In genomic region chr7:1700086-1700485, GRCh38 we compare ENCODE assay signal across 22 cellular contexts. TPM values are rescaled to one million over a fixed set of nuclear protein-coding genes. Genes with fewer than 3 reads are reported as not detected.
DNase-seq lines count a peak whose midpoint lies in the region; ATAC-seq, FAIRE-seq and TF ChIP-seq lines count a peak whose summit lies in the region.
"Had no signal": no experiment of that assay in that cellular context is flagged by ENCODE, and none has a peak within 500 bp of the region (broad histone marks: within the 10 kb centered on the region; RNA-seq: fewer than 3 reads in every experiment).

No MANE protein-coding gene starts in this region.

- H2AFZ ChIP-seq in SK-N-SH (ENCODE audit: low read depth): no peak overlapping the region

- H3K36me3 ChIP-seq in SK-N-SH (replicated peaks in 1 of 2; ENCODE audit: control insufficient read depth in 1 of 2, insufficient read depth in 2 of 2, low read length in 1 of 2) (no peaks in the 10 kb centered on the region), right atrium auricular region (no peaks in the 10 kb centered on the region), left lung (no peaks in the 10 kb centered on the region)

- H3K27ac ChIP-seq in SK-N-SH (ENCODE audit: low read depth in 2 of 2, low read length in 1 of 2) (no peak overlapping the region), right atrium auricular region (no peak overlapping the region), left lung (no peak overlapping the region)
- H3K27ac ChIP-seq: 22Rv1 had no signal

- H3K27me3 ChIP-seq in SK-N-SH (ENCODE audit: insufficient read depth) (peaks cover 10% of the 10 kb centered on the region; the same call in 1 of the 2 replicates), right atrium auricular region (no peaks in the 10 kb centered on the region), left lung (peaks cover 0 to 69% of the 10 kb centered on the region in 2 donors)

- FAIRE-seq in urothelium cell line (lab: Jason Lieb, UNC): peak; percentile 46
- FAIRE-seq: GM12878, K562 had no signal

- H3K4me1 ChIP-seq in SK-N-SH (ENCODE audit: control insufficient read depth in 1 of 2, insufficient read depth in 2 of 2, low read depth in 1 of 2, low read length in 1 of 2) (peaks cover 0 to 12% of the 10 kb centered on the region in 2 experiments; a peak in 1 of 4 replicates), right atrium auricular region (peaks cover 0 to 2% of the 10 kb centered on the region in 2 donors), left lung (no peaks in the 10 kb centered on the region)

- POLR2A ChIA-PET in SK-N-SH (lab: Yijun Ruan, JAX): no interaction called here

- CTCF ChIA-PET in SK-N-SH (lab: Yijun Ruan, JAX): interaction anchor here (1.7 kb wide), 1 partner anchor 16 kb away, joined by 4 read pairs; no protein-coding TSS in a partner anchor

- no peaks in the 10 kb centered on the region for H3K79me2 ChIP-seq in SK-N-SH (ENCODE audit: insufficient read depth)

- intact Hi-C loops in left cardiac atrium (cut with DNase I) (no loop called here), left lung (cut with DNase I) (no loop called here)

- H3K9me2 ChIP-seq in SK-N-SH: no peaks in the 10 kb centered on the region

- H3K4me3 ChIP-seq in SK-N-SH (ENCODE audit: low read depth in 2 of 2, low read length in 1 of 2) (no peak overlapping the region), right atrium auricular region (no peak overlapping the region), left lung (no peak overlapping the region)
- H3K4me3 ChIP-seq: GM12878, K562 had no signal

- H3K9ac ChIP-seq in SK-N-SH: no peak overlapping the region

- ATAC-seq in SK-N-SH treated with all-trans-retinoic acid at 6 μM for 48 hours: no peak
- ATAC-seq in left cardiac atrium: no peak
- ATAC-seq in left lung: no peak
- no peak for ATAC-seq in HG03045 (IDR thresholded peaks at IDR 0.05; ENCODE audit: unreplicated experiment)
- ATAC-seq: GM12878, K562 had no signal

- DNase-seq in SK-N-SH (peak; percentile 4), left cardiac atrium (peak; percentile 7), right atrium auricular region (ENCODE audit: low spot score) (no peak), left lung (peak; percentile 3 to 8), urothelium cell line (ENCODE audit: low spot score) (no peak), NCI-H128 (lab: John Stamatoyannopoulos, UW; ENCODE audit: unreplicated experiment) (no peak)
- DNase-seq: AML-193, COR-L47, GOT3, MV-4-11, NCI-H1417, NCI-H187, NCI-H2107, NCI-H510A treated with DMSO at 0.1 percent for 48 hours, NCI-H774, OCI-M1, SHP77 treated with DMSO at 0.1 percent for 48 hours had no signal

- no peaks in the 10 kb centered on the region; the same call in 1 of the 2 replicates for H3K9me3 ChIP-seq in SK-N-SH
- peaks cover 0 to 6% of the 10 kb centered on the region in 2 donors for H3K9me3 ChIP-seq in right atrium auricular region
- H3K9me3 ChIP-seq in left lung: peaks cover 0 to 13% of the 10 kb centered on the region in 2 donors

- 71% methylated on average over 11 of the region's 11 CpGs for WGBS in SK-N-SH (ENCODE audit: low lambda C conversion rate)

- H3F3A ChIP-seq in SK-N-SH (replicated peaks; ENCODE audit: insufficient read depth): no peaks in the 10 kb centered on the region

- TF ChIP-seq CTCF in SK-N-SH (IDR thresholded peaks at IDR 0.05) (no peak), right atrium auricular region (IDR thresholded peaks at IDR 0.05) (no peak), left lung (IDR thresholded peaks at IDR 0.05) (no peak)

- no peak overlapping the region for H3K4me2 ChIP-seq in SK-N-SH

- TF ChIP-seq EP300 in SK-N-SH (IDR thresholded peaks at IDR 0.05; ENCODE audit: borderline replicate concordance in 1 of 2, low read depth in 1 of 2, low read length in 1 of 2): no peak

- no peak for TF ChIP-seq RAD21 in SK-N-SH (IDR thresholded peaks at IDR 0.05; ENCODE audit: low read length)

- H4K20me1 ChIP-seq in SK-N-SH (ENCODE audit: insufficient read depth): no peaks in the 10 kb centered on the region

TF ChIP-seq in SK-N-SH, 30 proteins besides CTCF, POLR2A, EP300 and RAD21 (continues in another document):
- TF ChIP-seq NRF1 (IDR thresholded peaks at IDR 0.05; ENCODE audit: low read depth, low read length) (no peak), REST (IDR thresholded peaks at IDR 0.05; ENCODE audit: low read depth, low read length) (no peak), FOXM1 (IDR thresholded peaks at IDR 0.05; ENCODE audit: low read depth) (no peak), PBX3 (IDR thresholded peaks at IDR 0.05) (no peak)

TF ChIP-seq in SK-N-SH treated with all-trans-retinoic acid at 6 μM for 48 hours, 23 proteins besides CTCF, POLR2A, EP300 and RAD21:
- no peak for TF ChIP-seq TSHZ2 (CRISPR knock-in tag; IDR thresholded peaks at IDR 0.05)
TF ChIP-seq in SK-N-SH treated with all-trans-retinoic acid at 6 μM for 48 hours: peak in this region for 0.

RNA-seq across cellular contexts. Expression of gene ELFN1, which starts 30.0 kb away (rescaled TPM):
- 0.05 and 0.06 TPM in 2 replicates for polyA plus RNA-seq in SK-N-SH (2012; rRNA removed)
- 0.01 and 0.03 TPM in 2 replicates for polyA plus RNA-seq in SK-N-SH (2012; cell fraction: cytosol; rRNA removed)
- polyA plus RNA-seq in SK-N-SH (2012; cell fraction: nucleus; rRNA removed): 0.01 and 0.05 TPM in 2 replicates
- total RNA-seq in left cardiac atrium: 1 to 10 TPM; 6.0 to 9.5 TPM
- 10 to 100 TPM in 1 of 2 donors, 1 to 10 TPM in 1; 6.5 to 15.3 TPM for total RNA-seq in right atrium auricular region
- total RNA-seq in left lung: 1 to 10 TPM; 1.5 to 1.6 TPM
- total RNA-seq: GM12878 had no signal

Comparison
In these comparisons a context has a peak if more than half of its experiments do, and no peak if none do; other contexts are left out.
1. DNase-seq: peak in SK-N-SH (single experiment), left cardiac atrium (single experiment) and left lung (2 of 2); none in right atrium auricular region (single experiment), urothelium cell line (single experiment) and NCI-H128 (single experiment).